ENCODE assay signal across 8 cellular contexts in the genomic region with DNA sequence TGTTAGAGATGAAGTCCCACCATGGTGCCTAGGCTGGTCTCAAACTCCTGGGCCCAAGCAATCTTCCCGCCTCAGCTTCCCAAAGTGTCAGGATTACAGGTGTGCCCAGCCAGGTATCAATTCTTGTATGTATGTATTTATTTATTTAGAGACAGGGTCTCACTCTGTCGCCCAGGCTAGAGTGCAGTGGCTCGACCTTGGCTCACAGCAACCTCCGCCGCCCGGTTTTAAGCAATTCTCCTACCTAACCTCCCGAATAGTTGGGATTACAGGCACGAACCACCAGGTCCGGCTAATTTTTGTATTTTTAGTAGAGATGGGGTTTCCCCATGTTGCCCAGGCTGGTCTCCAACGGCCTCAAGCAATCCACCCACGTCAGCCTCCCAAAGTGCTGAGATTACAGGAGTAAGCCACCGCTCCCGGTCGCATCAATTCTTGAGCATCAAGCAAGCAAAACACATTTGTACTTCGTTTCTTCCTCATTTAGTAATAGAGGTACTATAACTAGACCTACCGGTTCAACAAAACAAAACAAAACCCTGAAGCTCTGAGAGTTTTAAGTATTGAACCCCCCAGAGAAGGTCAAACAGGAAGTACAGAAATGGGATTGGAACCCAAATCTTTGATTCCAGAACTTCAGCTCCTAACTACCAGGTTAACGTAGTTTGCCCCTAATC. TPM values are rescaled to one million over a fixed set of nuclear protein-coding genes. Genes with fewer than 3 reads are reported as not detected.
A peak's percentile ranks its signal among the peaks of the same experiment; 100 is the strongest.
DNase-seq lines count a peak whose midpoint lies in the region; ATAC-seq and TF ChIP-seq lines count a peak whose summit lies in the region.

No MANE protein-coding gene starts in this region.

- H3K27ac Mint-ChIP-seq in CD4-positive, alpha-beta T cell, result peak overlapping the region; percentile 90
- peak overlapping the region; percentile 97 for H3K27ac Mint-ChIP-seq in osteocyte (ENCODE audit: unreplicated experiment)

- DNase-seq in CD4-positive, alpha-beta T cell, result no peak
- peak; percentile 69 for DNase-seq in GM23248
- no peak for DNase-seq in SJSA1 (ENCODE audit: low read depth in 1 of 2, low spot score in 2 of 2)
- DNase-seq in osteocyte (ENCODE audit: extremely low spot score, unreplicated experiment), result no peak
- DNase-seq in NCI-H187 (lab: John Stamatoyannopoulos, UW), result no peak
- no peak for DNase-seq in middle frontal gyrus (ENCODE audit: extremely low spot score, low spot score)
- no peak for DNase-seq in NCI-H524 (lab: John Stamatoyannopoulos, UW)

- no peaks in the 10 kb centered on the region for H4K20me1 ChIP-seq in GM23248 (ENCODE audit: insufficient read depth)

- H3K4me3 Mint-ChIP-seq in CD4-positive, alpha-beta T cell, result peak overlapping the region; percentile 96
- peak overlapping the region; percentile 85 for H3K4me3 Mint-ChIP-seq in osteocyte (ENCODE audit: unreplicated experiment)

- H3K36me3 ChIP-seq in GM23248 (ENCODE audit: low read depth) (0 out of 2 replicates have a peak, but pooled peaks cover 4% of the 10 kb centered on the region), SJSA1 (peaks cover 34% of the 10 kb centered on the region), esophagus (ENCODE audit: control insufficient read depth in 2 of 2, insufficient read depth in 2 of 2, low read length in 1 of 2) (peaks cover 3 to 11% of the 10 kb centered on the region in 2 donors)

- peaks cover 8% of the 10 kb centered on the region; the same call in 1 of the 2 replicates for H3F3A ChIP-seq in GM23248 (ENCODE audit: insufficient read depth)

- no peaks in the 10 kb centered on the region for H3K27me3 Mint-ChIP-seq in CD4-positive, alpha-beta T cell
- H3K27me3 Mint-ChIP-seq in osteocyte (ENCODE audit: unreplicated experiment), result no peaks in the 10 kb centered on the region

- peaks cover 33% of the 10 kb centered on the region for H3K36me3 Mint-ChIP-seq in CD4-positive, alpha-beta T cell (ENCODE audit: low read depth)
- peaks cover 3% of the 10 kb centered on the region for H3K36me3 Mint-ChIP-seq in osteocyte (ENCODE audit: unreplicated experiment)

- H3K4me2 ChIP-seq in GM23248 (ENCODE audit: unreplicated experiment), result peak overlapping the region; percentile 89

- H2AFZ ChIP-seq in GM23248, result peak overlapping the region; percentile 95

- 45 to 49% methylated on average over 17 of the region's 17 CpGs for WGBS in GM23248 (ENCODE audit: low coverage in 1 of 2, low lambda C conversion rate in 2 of 2, missing lambda C conversion rate in 2 of 2), 2 experiments
- WGBS in esophagus, 2 donors, result 28 to 35% methylated on average over 17 of the region's 17 CpGs

- H3K9me3 ChIP-seq in CD4-positive, alpha-beta T cell (ENCODE audit: control insufficient read depth, low read length), result no peaks in the 10 kb centered on the region
- no peaks in the 10 kb centered on the region for H3K9me3 ChIP-seq in GM23248 (ENCODE audit: low read depth)
- 0 out of 2 replicates have a peak, but pooled peaks cover 4% of the 10 kb centered on the region for H3K9me3 ChIP-seq in SJSA1 (replicated peaks)
- H3K9me3 ChIP-seq in esophagus (ENCODE audit: control insufficient read depth in 2 of 2, insufficient read depth in 1 of 2, low read depth in 1 of 2, low read length in 1 of 2), result no peaks in the 10 kb centered on the region

- in situ Hi-C loops in GM23248 (cut with MboI), result no loop called here

- peaks cover 38% of the 10 kb centered on the region for H3K79me2 ChIP-seq in GM23248 (ENCODE audit: insufficient read depth)

- intact Hi-C loops in CD4-positive, alpha-beta T cell (cut with DNase I, micrococcal nuclease), result loop anchor here (1.0 to 5.0 kb wide), 8 partner anchors 33 to 497 kb away; a partner anchor contains a TSS

- peak overlapping the region; percentile 77 for H3K4me3 ChIP-seq in GM23248
- H3K4me3 ChIP-seq in SJSA1, result peak overlapping the region; percentile 38
- peak overlapping the region; percentile 52 to 59 for H3K4me3 ChIP-seq in esophagus (ENCODE audit: low read depth in 1 of 2, low read length in 2 of 2)

- TF ChIP-seq CTCF in CD4-positive, alpha-beta T cell (IDR thresholded peaks at IDR 0.05), result no peak
- no peak for TF ChIP-seq CTCF in osteocyte (IDR thresholded peaks at IDR 0.05)

- no peaks in the 10 kb centered on the region for H3K9me3 Mint-ChIP-seq in CD4-positive, alpha-beta T cell
- no peaks in the 10 kb centered on the region for H3K9me3 Mint-ChIP-seq in osteocyte (ENCODE audit: unreplicated experiment)

- no peak for ATAC-seq in CD4-positive, alpha-beta T cell (ENCODE audit: poor library complexity)

- H3K27me3 ChIP-seq in CD4-positive, alpha-beta T cell (ENCODE audit: control insufficient read depth, insufficient read depth, low read length), result no peaks in the 10 kb centered on the region
- H3K27me3 ChIP-seq in GM23248 (replicated peaks; ENCODE audit: insufficient read depth) (no peaks in the 10 kb centered on the region), SJSA1 (replicated peaks) (no peaks in the 10 kb centered on the region), esophagus (ENCODE audit: control insufficient read depth in 1 of 2, insufficient read depth in 2 of 2, low read length in 2 of 2) (no peaks in the 10 kb centered on the region)

- peaks cover 32% of the 10 kb centered on the region for H3K4me1 Mint-ChIP-seq in CD4-positive, alpha-beta T cell (ENCODE audit: low read depth)
- H3K4me1 Mint-ChIP-seq in osteocyte (ENCODE audit: unreplicated experiment), result peaks cover 28% of the 10 kb centered on the region

- POLR2A ChIA-PET in CD4-positive, alpha-beta T cell (lab: Charles Lee), result interaction anchor here (0.8 to 3.5 kb wide), 13 partner anchors 9 to 514 kb away, joined by 3 to 61 read pairs (median 4); a partner anchor contains a TSS

- H3K9me2 ChIP-seq in GM23248 (ENCODE audit: insufficient read depth), result no peaks in the 10 kb centered on the region

- no peak overlapping the region for H3K27ac ChIP-seq in CD4-positive, alpha-beta T cell (ENCODE audit: low read depth, low read length)
- peak overlapping the region; percentile 80 for H3K27ac ChIP-seq in GM23248
- H3K27ac ChIP-seq in SJSA1, result peak overlapping the region; percentile 26; the same call in 1 of the 2 replicates
- peak overlapping the region; percentile 95 to 96 for H3K27ac ChIP-seq in esophagus (ENCODE audit: low read depth in 2 of 2, low read length in 1 of 2)

- H3K9ac ChIP-seq in GM23248, result peak overlapping the region; percentile 75

- H3K4me1 ChIP-seq in GM23248 (ENCODE audit: insufficient read depth) (peaks cover 5% of the 10 kb centered on the region), SJSA1 (replicated peaks) (peaks cover 19% of the 10 kb centered on the region), esophagus (ENCODE audit: control insufficient read depth in 2 of 2, insufficient read depth in 2 of 2, low read length in 1 of 2) (peaks cover 3 to 8% of the 10 kb centered on the region in 2 donors)

- CTCF ChIA-PET in CD4-positive, alpha-beta T cell (lab: Charles Lee), result interaction anchor here (1.9 kb wide), 1 partner anchor 35 kb away, joined by 5 read pairs; a partner anchor contains a TSS

RNA-seq across cellular contexts. Expression of a gene that starts 1.0 kb away (rescaled TPM):
- 10 to 100 TPM; 11.8 to 12.4 TPM for total RNA-seq in CD4-positive, alpha-beta T cell
- 12.3 and 19.0 TPM in 2 replicates for total RNA-seq in GM23248 (2014; rRNA removed; shearing (Covaris generic))
- polyA plus RNA-seq in GM23248 (2016; fragmentation: Nextera tagmentation; extraction: Ambion mirVana) (7.4 and 8.8 TPM in 2 replicates), esophagus (1 to 10 TPM; 4.4 to 8.9 TPM)
- total RNA-seq in SJSA1 (2014; rRNA removed; shearing (Covaris generic)), result 8.8 and 15.1 TPM in 2 replicates
- total RNA-seq in osteocyte, result 22.8 and 23.5 TPM in 2 replicates

RNA-seq across cellular contexts. Expression of a gene that starts 20.1 kb away (rescaled TPM):
- total RNA-seq in CD4-positive, alpha-beta T cell, result not detected
- total RNA-seq in GM23248 (2014; rRNA removed; shearing (Covaris generic)), result not detected in 2 replicates
- not detected in 2 replicates for polyA plus RNA-seq in GM23248 (2016; fragmentation: Nextera tagmentation; extraction: Ambion mirVana)
- not detected in 2 replicates for total RNA-seq in SJSA1 (2014; rRNA removed; shearing (Covaris generic))
- polyA plus RNA-seq in esophagus, result under 1 TPM in 1 of 2 donors, not detected in 1; 0.07 TPM
- total RNA-seq in osteocyte, result not detected in 2 replicates

RNA-seq across cellular contexts. Expression of a gene that starts 27.2 kb away (rescaled TPM):
- not detected for total RNA-seq in CD4-positive, alpha-beta T cell
- not detected in 2 replicates for total RNA-seq in GM23248 (2014; rRNA removed; shearing (Covaris generic))
- polyA plus RNA-seq in GM23248 (2016; fragmentation: Nextera tagmentation; extraction: Ambion mirVana) (not detected in 2 replicates), esophagus (10 to 100 TPM; 20.1 to 28.6 TPM)
- total RNA-seq in SJSA1 (2014; rRNA removed; shearing (Covaris generic)), result not detected in 2 replicates
- total RNA-seq in osteocyte, result not detected in 2 replicates

RNA-seq across cellular contexts. Expression of a gene that starts 33.7 kb away (rescaled TPM):
- under 1 TPM in 1 of 2 experiments, not detected in 1; 0.25 TPM for total RNA-seq in CD4-positive, alpha-beta T cell
- total RNA-seq in GM23248 (2014; rRNA removed; shearing (Covaris generic)), result 0.25 and 0.86 TPM in 2 replicates
- polyA plus RNA-seq in GM23248 (2016; fragmentation: Nextera tagmentation; extraction: Ambion mirVana) (1.7 and 2.3 TPM in 2 replicates), esophagus (under 1 TPM; 0.39 to 0.81 TPM)
- total RNA-seq in SJSA1 (2014; rRNA removed; shearing (Covaris generic)), result 0.38 and 1.1 TPM in 2 replicates
- total RNA-seq in osteocyte, result 1.2 and 1.7 TPM in 2 replicates

RNA-seq across cellular contexts. Expression of a gene that starts 33.9 kb away (rescaled TPM):
- total RNA-seq in CD4-positive, alpha-beta T cell, result 10 to 100 TPM; 13.5 TPM
- 17.6 and 20.0 TPM in 2 replicates for total RNA-seq in GM23248 (2014; rRNA removed; shearing (Covaris generic))
- polyA plus RNA-seq in GM23248 (2016; fragmentation: Nextera tagmentation; extraction: Ambion mirVana) (12.8 and 13.0 TPM in 2 replicates), esophagus (10 to 100 TPM in 1 of 2 donors, 1 to 10 TPM in 1; 9.3 to 26.8 TPM)
- 20.9 and 21.9 TPM in 2 replicates for total RNA-seq in SJSA1 (2014; rRNA removed; shearing (Covaris generic))
- total RNA-seq in osteocyte, result 30.0 TPM in 2 replicates
